In genomic region chr5:176995896-176996767, GRCh38 we compare ENCODE assay signal across 8 cellular contexts. TPM values are rescaled to one million over a fixed set of nuclear protein-coding genes. Genes with fewer than 3 reads are reported as not detected.
DNase-seq lines count a peak whose midpoint lies in the region; ATAC-seq and TF ChIP-seq lines count a peak whose summit lies in the region.

No MANE protein-coding gene starts in this region.

- H3K27me3 ChIP-seq in HL-60 (ENCODE audit: insufficient read depth, poor library complexity, severe bottlenecking) = no peaks in the 10 kb centered on the region
- no peaks in the 10 kb centered on the region for H3K27me3 ChIP-seq in subcutaneous abdominal adipose tissue (ENCODE audit: control insufficient read depth in 5 of 5, insufficient read depth in 4 of 5, low read length in 5 of 5)

- H3K9ac ChIP-seq in subcutaneous abdominal adipose tissue (ENCODE audit: low read length in 5 of 5) = no peak overlapping the region

- no peaks in the 10 kb centered on the region for H3K36me3 ChIP-seq in subcutaneous abdominal adipose tissue (ENCODE audit: control insufficient read depth in 5 of 5, insufficient read depth in 5 of 5, low read length in 5 of 5)

- DNase-seq in Right ventricle myocardium inferior (ENCODE audit: missing footprints) = no peak
- DNase-seq in left ventricle myocardium superior = no peak
- DNase-seq in HL-60 (ENCODE audit: low read depth in 1 of 2, low spot score in 1 of 2) = peak in 1 of 2 experiments; percentile 3
- DNase-seq in choroid plexus epithelial cell (ENCODE audit: low read depth) = peak; percentile 69
- DNase-seq in DMS 273 (lab: John Stamatoyannopoulos, UW; ENCODE audit: unreplicated experiment) = no peak
- DNase-seq in left colon = no peak

- intact Hi-C loops in Right ventricle myocardium inferior (cut with DNase I) = no loop called here
- intact Hi-C loops in left ventricle myocardium superior (cut with micrococcal nuclease) = no loop called here
- intact Hi-C loops in left colon (cut with DNase I, micrococcal nuclease) = no loop called here

- peaks cover 0 to 9% (median 6%) of the 10 kb centered on the region in 5 donors for H3K9me3 ChIP-seq in subcutaneous abdominal adipose tissue (ENCODE audit: control insufficient read depth in 5 of 5, low read length in 5 of 5)

- no peak for TF ChIP-seq CTCF in HL-60 (IDR thresholded peaks at IDR 0.05; ENCODE audit: insufficient read depth, low read length)
- no peak for TF ChIP-seq CTCF in choroid plexus epithelial cell (conservative IDR thresholded peaks at IDR 0.05; ENCODE audit: low read depth, low read length)

- ATAC-seq in Right ventricle myocardium inferior (peak; percentile 38), left ventricle myocardium superior (no peak), left colon (no peak), HG02970 (IDR thresholded peaks at IDR 0.05; ENCODE audit: low FRiP score, unreplicated experiment) (no peak)

- H3K27ac ChIP-seq in HL-60 (replicated peaks) (peak overlapping the region; percentile 91), subcutaneous abdominal adipose tissue (ENCODE audit: low read depth, low read length) (peak overlapping the region; percentile 8)

- H3K4me1 ChIP-seq in subcutaneous abdominal adipose tissue (ENCODE audit: control insufficient read depth in 5 of 5, insufficient read depth in 5 of 5, low read length in 5 of 5) = peaks cover 0 to 26% (median 9%) of the 10 kb centered on the region in 5 donors

- H3K4me3 ChIP-seq in HL-60 (replicated peaks; ENCODE audit: insufficient read depth, low read length) (no peak overlapping the region), choroid plexus epithelial cell (ENCODE audit: low read depth, low read length) (no peak overlapping the region), subcutaneous abdominal adipose tissue (ENCODE audit: low read depth in 1 of 5, low read length in 5 of 5) (no peak overlapping the region)

RNA-seq across cellular contexts. Expression of gene UIMC1, which starts 10.4 kb away (rescaled TPM):
- total RNA-seq in Right ventricle myocardium inferior = 34.3 TPM
- total RNA-seq in left ventricle myocardium superior = 32.9 TPM
- 10 to 100 TPM; 33.1 to 33.3 TPM for total RNA-seq in left colon

RNA-seq across cellular contexts. Expression of gene ZNF346, which starts 26.4 kb away (rescaled TPM):
- total RNA-seq in Right ventricle myocardium inferior (6.2 TPM), left ventricle myocardium superior (8.3 TPM), left colon (10 to 100 TPM; 10.9 to 12.6 TPM)
